1 cellular context compared by ENCODE assay signal in the genomic region with DNA sequence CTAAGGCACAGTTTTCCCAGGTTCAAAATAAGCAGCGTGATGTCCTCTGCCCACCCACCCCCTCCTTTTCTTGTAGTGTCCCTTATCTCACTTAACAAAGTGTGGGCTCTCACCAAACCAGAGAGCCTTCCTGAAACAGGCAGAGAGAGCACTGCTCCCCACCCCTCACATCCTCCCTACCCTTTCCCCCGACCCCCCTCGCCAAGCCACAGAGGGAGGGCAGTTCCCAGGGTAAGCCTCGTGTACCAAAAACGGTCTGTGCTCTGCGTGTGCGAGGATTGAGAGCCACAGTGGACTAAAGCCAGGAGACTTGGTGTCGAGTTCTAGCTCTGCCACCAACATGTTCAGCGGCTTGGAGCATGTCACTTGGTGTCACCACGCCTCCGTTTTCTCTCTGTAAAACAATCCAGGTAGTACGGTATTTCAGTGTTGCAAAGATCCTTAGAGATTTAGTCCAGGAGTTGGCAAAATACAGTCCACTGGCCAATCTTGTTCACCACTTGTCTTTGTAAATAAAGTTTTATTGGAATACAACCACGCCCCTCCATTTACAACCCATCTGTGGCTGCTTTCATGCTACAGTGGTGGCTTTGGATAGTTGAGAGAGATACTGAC.
A peak's percentile ranks its signal among the peaks of the same experiment; 100 is the strongest.
TF ChIP-seq lines count a peak whose summit lies in the region.

No MANE protein-coding gene starts in this region.

TF ChIP-seq in K562, 482 proteins besides CTCF, POLR2A, EP300 and RAD21 (continued from another document and continues in another):
- TF ChIP-seq, protein P1, sequence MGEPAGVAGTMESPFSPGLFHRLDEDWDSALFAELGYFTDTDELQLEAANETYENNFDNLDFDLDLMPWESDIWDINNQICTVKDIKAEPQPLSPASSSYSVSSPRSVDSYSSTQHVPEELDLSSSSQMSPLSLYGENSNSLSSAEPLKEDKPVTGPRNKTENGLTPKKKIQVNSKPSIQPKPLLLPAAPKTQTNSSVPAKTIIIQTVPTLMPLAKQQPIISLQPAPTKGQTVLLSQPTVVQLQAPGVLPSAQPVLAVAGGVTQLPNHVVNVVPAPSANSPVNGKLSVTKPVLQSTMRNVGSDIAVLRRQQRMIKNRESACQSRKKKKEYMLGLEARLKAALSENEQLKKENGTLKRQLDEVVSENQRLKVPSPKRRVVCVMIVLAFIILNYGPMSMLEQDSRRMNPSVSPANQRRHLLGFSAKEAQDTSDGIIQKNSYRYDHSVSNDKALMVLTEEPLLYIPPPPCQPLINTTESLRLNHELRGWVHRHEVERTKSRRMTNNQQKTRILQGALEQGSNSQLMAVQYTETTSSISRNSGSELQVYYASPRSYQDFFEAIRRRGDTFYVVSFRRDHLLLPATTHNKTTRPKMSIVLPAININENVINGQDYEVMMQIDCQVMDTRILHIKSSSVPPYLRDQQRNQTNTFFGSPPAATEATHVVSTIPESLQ (CRISPR knock-in tag; IDR thresholded peaks at IDR 0.05), result no peak; the same call in 1 of the 2 replicates
- TF ChIP-seq SRF (CRISPR knock-in tag; IDR thresholded peaks at IDR 0.05) (0 out of 4 replicates have a peak, but pooled peaks of 1 of the 2 experiments have one; percentile 25), BCL6 (CRISPR knock-in tag; IDR thresholded peaks at IDR 0.05) (0 out of 2 replicates have a peak, but pooled peaks have one; percentile 18), DNMT1 (IDR thresholded peaks at IDR 0.05) (no peak), TSHZ1 (CRISPR knock-in tag; IDR thresholded peaks at IDR 0.05) (0 out of 2 replicates have a peak, but pooled peaks have one; percentile 31), KLF6 (CRISPR knock-in tag; IDR thresholded peaks at IDR 0.05; ENCODE audit: borderline replicate concordance) (0 out of 2 replicates have a peak, but pooled peaks have one; percentile 46), SMARCA4 (IDR thresholded peaks at IDR 0.05) (0 out of 2 replicates have a peak, but pooled peaks have one; percentile 51), SPI1 (IDR thresholded peaks at IDR 0.05; ENCODE audit: borderline replicate concordance, low read depth, low read length) (no peak), ZNF133 (CRISPR knock-in tag; IDR thresholded peaks at IDR 0.05) (no peak), JUND (IDR thresholded peaks at IDR 0.05; ENCODE audit: borderline replicate concordance, low read depth, low read length) (0 out of 2 replicates have a peak, but pooled peaks have one; percentile 7), JUND (tag; IDR thresholded peaks at IDR 0.05; ENCODE audit: borderline replicate concordance, low read depth, low read length) (no peak), JUN (IDR thresholded peaks at IDR 0.05; ENCODE audit: borderline replicate concordance, low read depth, low read length) (no peak), JUN (CRISPR knock-in tag; IDR thresholded peaks at IDR 0.05; ENCODE audit: borderline replicate concordance) (no peak), HINFP (tag; conservative IDR thresholded peaks at IDR 0.05; ENCODE audit: low read depth) (no peak; the same call in 1 of the 2 replicates), EGR1 (conservative IDR thresholded peaks at IDR 0.05) (peak; percentile 70), ZNF175 (CRISPR knock-in tag; IDR thresholded peaks at IDR 0.05; ENCODE audit: low read depth) (peak; percentile 71), NELFE (IDR thresholded peaks at IDR 0.05; ENCODE audit: insufficient read depth, insufficient read length) (no peak), DIDO1 (tag; IDR thresholded peaks at IDR 0.05; ENCODE audit: low read depth) (peak; percentile 68; the same call in 1 of the 2 replicates), ZNF780A (CRISPR knock-in tag; IDR thresholded peaks at IDR 0.05) (no peak), NFIC (IDR thresholded peaks at IDR 0.05) (peak; percentile 50), ZNF232 (CRISPR knock-in tag; IDR thresholded peaks at IDR 0.05) (no peak), TBP (optimal IDR thresholded peaks at IDR 0.05; ENCODE audit: low read depth, low read length) (peak; percentile 11), E2F6 (IDR thresholded peaks at IDR 0.05; ENCODE audit: borderline replicate concordance in 1 of 2, extremely low read depth in 1 of 2, insufficient read depth in 1 of 2, insufficient read length in 1 of 2, low read depth in 1 of 2, low read length in 1 of 2, poor library complexity in 1 of 2, severe bottlenecking in 1 of 2) (peak; percentile 35 to 43), L3MBTL2 (IDR thresholded peaks at IDR 0.05) (peak; percentile 76; the same call in 1 of the 2 replicates), NUFIP1 (IDR thresholded peaks at IDR 0.05; ENCODE audit: partially characterized antibody) (peak; percentile 38), ARID3B (CRISPR knock-in tag; IDR thresholded peaks at IDR 0.05; ENCODE audit: borderline replicate concordance) (0 out of 2 replicates have a peak, but pooled peaks have one; percentile 54), TAF1 (IDR thresholded peaks at IDR 0.05; ENCODE audit: control insufficient read depth, extremely low read depth, insufficient read depth, low read length, severe bottlenecking) (peak; percentile 18)
- TF ChIP-seq, protein P2, sequence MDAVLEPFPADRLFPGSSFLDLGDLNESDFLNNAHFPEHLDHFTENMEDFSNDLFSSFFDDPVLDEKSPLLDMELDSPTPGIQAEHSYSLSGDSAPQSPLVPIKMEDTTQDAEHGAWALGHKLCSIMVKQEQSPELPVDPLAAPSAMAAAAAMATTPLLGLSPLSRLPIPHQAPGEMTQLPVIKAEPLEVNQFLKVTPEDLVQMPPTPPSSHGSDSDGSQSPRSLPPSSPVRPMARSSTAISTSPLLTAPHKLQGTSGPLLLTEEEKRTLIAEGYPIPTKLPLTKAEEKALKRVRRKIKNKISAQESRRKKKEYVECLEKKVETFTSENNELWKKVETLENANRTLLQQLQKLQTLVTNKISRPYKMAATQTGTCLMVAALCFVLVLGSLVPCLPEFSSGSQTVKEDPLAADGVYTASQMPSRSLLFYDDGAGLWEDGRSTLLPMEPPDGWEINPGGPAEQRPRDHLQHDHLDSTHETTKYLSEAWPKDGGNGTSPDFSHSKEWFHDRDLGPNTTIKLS (IDR thresholded peaks at IDR 0.05; ENCODE audit: borderline replicate concordance, low read depth), result peak; percentile 25; the same call in 1 of the 2 replicates
- TF ChIP-seq, protein P3, sequence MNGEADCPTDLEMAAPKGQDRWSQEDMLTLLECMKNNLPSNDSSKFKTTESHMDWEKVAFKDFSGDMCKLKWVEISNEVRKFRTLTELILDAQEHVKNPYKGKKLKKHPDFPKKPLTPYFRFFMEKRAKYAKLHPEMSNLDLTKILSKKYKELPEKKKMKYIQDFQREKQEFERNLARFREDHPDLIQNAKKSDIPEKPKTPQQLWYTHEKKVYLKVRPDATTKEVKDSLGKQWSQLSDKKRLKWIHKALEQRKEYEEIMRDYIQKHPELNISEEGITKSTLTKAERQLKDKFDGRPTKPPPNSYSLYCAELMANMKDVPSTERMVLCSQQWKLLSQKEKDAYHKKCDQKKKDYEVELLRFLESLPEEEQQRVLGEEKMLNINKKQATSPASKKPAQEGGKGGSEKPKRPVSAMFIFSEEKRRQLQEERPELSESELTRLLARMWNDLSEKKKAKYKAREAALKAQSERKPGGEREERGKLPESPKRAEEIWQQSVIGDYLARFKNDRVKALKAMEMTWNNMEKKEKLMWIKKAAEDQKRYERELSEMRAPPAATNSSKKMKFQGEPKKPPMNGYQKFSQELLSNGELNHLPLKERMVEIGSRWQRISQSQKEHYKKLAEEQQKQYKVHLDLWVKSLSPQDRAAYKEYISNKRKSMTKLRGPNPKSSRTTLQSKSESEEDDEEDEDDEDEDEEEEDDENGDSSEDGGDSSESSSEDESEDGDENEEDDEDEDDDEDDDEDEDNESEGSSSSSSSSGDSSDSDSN (IDR thresholded peaks at IDR 0.05; ENCODE audit: borderline replicate concordance in 1 of 2, low read depth in 2 of 2, low read length in 2 of 2), result 0 out of 4 replicates have a peak, but pooled peaks of 1 of the 2 experiments have one; percentile 31
- TF ChIP-seq, protein P4, sequence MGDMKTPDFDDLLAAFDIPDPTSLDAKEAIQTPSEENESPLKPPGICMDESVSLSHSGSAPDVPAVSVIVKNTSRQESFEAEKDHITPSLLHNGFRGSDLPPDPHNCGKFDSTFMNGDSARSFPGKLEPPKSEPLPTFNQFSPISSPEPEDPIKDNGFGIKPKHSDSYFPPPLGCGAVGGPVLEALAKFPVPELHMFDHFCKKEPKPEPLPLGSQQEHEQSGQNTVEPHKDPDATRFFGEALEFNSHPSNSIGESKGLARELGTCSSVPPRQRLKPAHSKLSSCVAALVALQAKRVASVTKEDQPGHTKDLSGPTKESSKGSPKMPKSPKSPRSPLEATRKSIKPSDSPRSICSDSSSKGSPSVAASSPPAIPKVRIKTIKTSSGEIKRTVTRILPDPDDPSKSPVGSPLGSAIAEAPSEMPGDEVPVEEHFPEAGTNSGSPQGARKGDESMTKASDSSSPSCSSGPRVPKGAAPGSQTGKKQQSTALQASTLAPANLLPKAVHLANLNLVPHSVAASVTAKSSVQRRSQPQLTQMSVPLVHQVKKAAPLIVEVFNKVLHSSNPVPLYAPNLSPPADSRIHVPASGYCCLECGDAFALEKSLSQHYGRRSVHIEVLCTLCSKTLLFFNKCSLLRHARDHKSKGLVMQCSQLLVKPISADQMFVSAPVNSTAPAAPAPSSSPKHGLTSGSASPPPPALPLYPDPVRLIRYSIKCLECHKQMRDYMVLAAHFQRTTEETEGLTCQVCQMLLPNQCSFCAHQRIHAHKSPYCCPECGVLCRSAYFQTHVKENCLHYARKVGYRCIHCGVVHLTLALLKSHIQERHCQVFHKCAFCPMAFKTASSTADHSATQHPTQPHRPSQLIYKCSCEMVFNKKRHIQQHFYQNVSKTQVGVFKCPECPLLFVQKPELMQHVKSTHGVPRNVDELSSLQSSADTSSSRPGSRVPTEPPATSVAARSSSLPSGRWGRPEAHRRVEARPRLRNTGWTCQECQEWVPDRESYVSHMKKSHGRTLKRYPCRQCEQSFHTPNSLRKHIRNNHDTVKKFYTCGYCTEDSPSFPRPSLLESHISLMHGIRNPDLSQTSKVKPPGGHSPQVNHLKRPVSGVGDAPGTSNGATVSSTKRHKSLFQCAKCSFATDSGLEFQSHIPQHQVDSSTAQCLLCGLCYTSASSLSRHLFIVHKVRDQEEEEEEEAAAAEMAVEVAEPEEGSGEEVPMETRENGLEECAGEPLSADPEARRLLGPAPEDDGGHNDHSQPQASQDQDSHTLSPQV (IDR thresholded peaks at IDR 0.05), result peak; percentile 92
- TF ChIP-seq, protein P5, sequence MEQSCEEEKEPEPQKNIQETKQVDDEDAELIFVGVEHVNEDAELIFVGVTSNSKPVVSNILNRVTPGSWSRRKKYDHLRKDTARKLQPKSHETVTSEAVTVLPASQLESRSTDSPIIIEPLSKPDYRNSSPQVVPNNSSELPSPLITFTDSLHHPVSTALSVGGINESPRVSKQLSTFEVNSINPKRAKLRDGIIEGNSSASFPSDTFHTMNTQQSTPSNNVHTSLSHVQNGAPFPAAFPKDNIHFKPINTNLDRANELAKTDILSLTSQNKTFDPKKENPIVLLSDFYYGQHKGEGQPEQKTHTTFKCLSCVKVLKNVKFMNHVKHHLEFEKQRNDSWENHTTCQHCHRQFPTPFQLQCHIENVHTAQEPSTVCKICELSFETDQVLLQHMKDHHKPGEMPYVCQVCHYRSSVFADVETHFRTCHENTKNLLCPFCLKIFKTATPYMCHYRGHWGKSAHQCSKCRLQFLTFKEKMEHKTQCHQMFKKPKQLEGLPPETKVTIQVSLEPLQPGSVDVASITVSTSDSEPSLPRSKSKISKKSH (CRISPR knock-in tag; IDR thresholded peaks at IDR 0.05), result no peak
